Comparison of ENCODE assay signal across 8 cellular contexts in the genomic region with DNA sequence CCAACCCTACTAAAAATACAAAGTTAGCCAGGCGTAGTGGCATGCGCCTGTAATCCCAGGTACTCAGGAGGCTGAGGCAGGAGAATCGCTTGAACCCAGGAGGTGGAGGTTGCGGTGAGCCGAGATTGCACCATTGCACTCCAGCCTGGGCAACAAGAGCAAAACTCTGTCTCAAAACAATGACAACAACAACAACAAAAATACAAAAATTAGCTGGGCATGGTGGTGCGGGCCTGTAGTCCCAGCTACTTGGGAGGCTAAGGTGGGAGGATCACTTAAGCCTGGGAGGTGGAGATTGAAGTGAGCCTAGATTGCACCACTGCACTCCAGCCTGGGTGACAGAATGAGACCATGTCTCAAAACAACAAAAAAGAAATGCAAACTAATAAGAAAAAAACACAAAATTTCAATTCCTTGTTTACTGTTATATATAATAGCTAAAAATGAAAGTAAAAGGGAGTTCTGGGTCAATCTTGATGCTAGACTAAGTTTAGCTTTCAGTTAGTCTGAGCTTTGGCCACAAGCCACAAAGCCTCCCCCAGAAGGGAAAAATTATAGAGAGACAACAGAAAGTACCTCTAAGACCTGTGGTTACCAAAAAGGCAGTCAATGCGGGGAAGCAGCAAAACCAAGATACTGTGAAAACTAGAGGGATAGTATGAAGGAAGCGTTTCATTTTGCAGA.
DNase-seq lines count a peak whose midpoint lies in the region; ATAC-seq, FAIRE-seq and TF ChIP-seq lines count a peak whose summit lies in the region.
"Not testable (repeated sequence)": the region's sequence is repeated elsewhere in the genome, so short reads cannot be mapped to it uniquely, and the experiment has no call there.

No MANE protein-coding gene starts in this region.

- H3K79me2 ChIP-seq in OCI-LY3 (ENCODE audit: low read length); H1 (ENCODE audit: control insufficient read depth in 1 of 2, insufficient read depth in 2 of 2, low read length in 2 of 2): not testable (repeated sequence)

- H4K8ac ChIP-seq in H1 (ENCODE audit: extremely low read depth, insufficient read depth, low read length) = not testable (repeated sequence)

- TF ChIP-seq CTCF in GM10266 (IDR thresholded peaks at IDR 0.05; ENCODE audit: control insufficient read depth, insufficient read depth, low read depth, missing control alignments); OCI-LY3 (IDR thresholded peaks at IDR 0.05; ENCODE audit: low read depth, low read length); H1 (IDR thresholded peaks at IDR 0.05; ENCODE audit: control extremely low read depth in 1 of 3, insufficient read depth in 1 of 3, low read depth in 1 of 3, low read length in 3 of 3): not testable (repeated sequence)

- ATAC-seq in GM19372 (IDR thresholded peaks at IDR 0.05; ENCODE audit: low read depth, unreplicated experiment) = peak; percentile 94
- peak; percentile 89 for ATAC-seq in HG02623 (IDR thresholded peaks at IDR 0.05; ENCODE audit: unreplicated experiment)
- peak; percentile 90 for ATAC-seq in HG03432 (IDR thresholded peaks at IDR 0.05; ENCODE audit: unreplicated experiment)

- H3K36me3 ChIP-seq in OCI-LY3 (replicated peaks; ENCODE audit: low read depth, low read length); H1 (ENCODE audit: control insufficient read depth in 2 of 4, insufficient read depth in 4 of 4, low read length in 3 of 4): not testable (repeated sequence)

- H2AFZ ChIP-seq in OCI-LY3 (ENCODE audit: low read depth, low read length) (peak overlapping the region; percentile 74), H1 (ENCODE audit: low read length) (peak overlapping the region; percentile 76; the same call in 1 of the 2 replicates)

- H3K9me3 ChIP-seq in OCI-LY3 (ENCODE audit: insufficient read depth, low read length); H1 (ENCODE audit: insufficient read depth in 2 of 2, low read depth in 1 of 2, low read length in 1 of 2): not testable (repeated sequence)

- H2BK12ac ChIP-seq in H1 (ENCODE audit: low read depth, low read length) = not testable (repeated sequence)

- not testable (repeated sequence) for H3K4ac ChIP-seq in H1 (replicated peaks; ENCODE audit: insufficient read length, low read depth, low read length)

- not testable (repeated sequence) for H3K14ac ChIP-seq in H1 (ENCODE audit: insufficient read length)

- 82% methylated on average over 8 of the region's 8 CpGs; no CpG with 5 or more reads in 1 of the 2 experiments for WGBS in H1 (ENCODE audit: extremely low coverage in 1 of 2, insufficient coverage in 1 of 2, insufficient read length in 1 of 2, insufficient replicate concordance in 2 of 2, low coverage in 1 of 2, low lambda C conversion rate in 2 of 2, missing lambda C conversion rate in 1 of 2), 2 experiments

- not testable (repeated sequence) for H3K27me3 ChIP-seq in OCI-LY3 (ENCODE audit: low read depth, low read length); H1 (replicated peaks in 1 of 4; ENCODE audit: control insufficient read depth in 3 of 4, extremely low read depth in 1 of 4, insufficient read depth in 3 of 4, low read length in 3 of 4)

- H3K56ac ChIP-seq in H1 (replicated peaks; ENCODE audit: insufficient read length, low read depth, low read length) = not testable (repeated sequence)

- FAIRE-seq in H1 (lab: Jason Lieb, UNC) = not testable (repeated sequence)

- POLR2A ChIA-PET in H1 (lab: Charles Lee; ENCODE audit: partially characterized antibody) = interaction anchor here (1.6 to 4.2 kb wide), 2 partner anchors 13 to 23 kb away, joined by 8 to 15 read pairs; no protein-coding TSS in a partner anchor

- H3K23ac ChIP-seq in H1 (ENCODE audit: insufficient read length) = not testable (repeated sequence)

- H2BK20ac ChIP-seq in H1 (ENCODE audit: low read length) = not testable (repeated sequence)

- H2BK15ac ChIP-seq in H1 (ENCODE audit: low read length) = not testable (repeated sequence)

- not testable (repeated sequence) for H4K91ac ChIP-seq in H1 (replicated peaks; ENCODE audit: insufficient read length, low read length)

- 0 out of 2 replicates have a peak overlapping the region, but pooled peaks have one; percentile 25 for H3K4me3 ChIP-seq in OCI-LY3 (ENCODE audit: low read length)
- not testable (repeated sequence) for H3K4me3 ChIP-seq in H1 (ENCODE audit: extremely low read depth in 1 of 4, insufficient read depth in 2 of 4, low read depth in 3 of 4, low read length in 4 of 4)

- not testable (repeated sequence) for TF ChIP-seq POLR2A in H1 (IDR thresholded peaks at IDR 0.05; ENCODE audit: control extremely low read depth in 1 of 2, low read depth in 2 of 2, low read length in 2 of 2)

- H3K9ac ChIP-seq in OCI-LY3 (ENCODE audit: low read length); H1 (replicated peaks in 1 of 4; ENCODE audit: extremely low read depth in 1 of 4, low read depth in 3 of 4, low read length in 3 of 4): not testable (repeated sequence)

- H4K20me1 ChIP-seq in OCI-LY3 (ENCODE audit: insufficient read depth, low read length); H1 (replicated peaks in 1 of 2; ENCODE audit: control insufficient read depth in 1 of 2, insufficient read depth in 2 of 2, low read length in 2 of 2): not testable (repeated sequence)

- H3K23me2 ChIP-seq in H1 (ENCODE audit: low read depth, low read length) = not testable (repeated sequence)

- not testable (repeated sequence) for TF ChIP-seq EP300 in H1 (IDR thresholded peaks at IDR 0.05; ENCODE audit: borderline replicate concordance in 1 of 2, low read depth in 2 of 2, low read length in 2 of 2)

- H3K79me1 ChIP-seq in H1 (ENCODE audit: low read depth, low read length) = not testable (repeated sequence)

- not testable (repeated sequence) for H3K18ac ChIP-seq in H1 (ENCODE audit: extremely low read depth, low read length)

- peak overlapping the region; percentile 60 for H3K4me2 ChIP-seq in OCI-LY3 (ENCODE audit: low read length)
- H3K4me2 ChIP-seq in H1 (ENCODE audit: insufficient read depth in 1 of 2, low read depth in 2 of 2, low read length in 2 of 2) = not testable (repeated sequence)

- not testable (repeated sequence) for TF ChIP-seq RAD21 in H1 (IDR thresholded peaks at IDR 0.05 in 1 of 2, conservative IDR thresholded peaks at IDR 0.05 in 1 of 2; ENCODE audit: low read depth in 2 of 2, low read length in 2 of 2)

- CTCF ChIA-PET in H1 (lab: Charles Lee; ENCODE audit: partially characterized antibody) = interaction anchor here (0.9 to 1.1 kb wide), 4 partner anchors 22 to 275 kb away, joined by 3 read pairs; no protein-coding TSS in a partner anchor

- H3K4me1 ChIP-seq in OCI-LY3 (ENCODE audit: low read length); H1 (replicated peaks in 1 of 4; ENCODE audit: control insufficient read depth in 3 of 4, insufficient read depth in 4 of 4, low read length in 3 of 4): not testable (repeated sequence)

- not testable (repeated sequence) for H2AK5ac ChIP-seq in H1 (ENCODE audit: low read depth, low read length)

- H3K27ac ChIP-seq in OCI-LY3 (ENCODE audit: low read length); H1 (ENCODE audit: low read depth, low read length): not testable (repeated sequence)

- H4K5ac ChIP-seq in H1 (ENCODE audit: insufficient read length, low read depth, low read length) = not testable (repeated sequence)

- not testable (repeated sequence) for H2BK120ac ChIP-seq in H1 (replicated peaks; ENCODE audit: low read depth, low read length)

- not testable (repeated sequence) for H2BK5ac ChIP-seq in H1 (ENCODE audit: low read depth, low read length)

- peak; percentile 71 for DNase-seq in GM10266 (ENCODE audit: extremely low spot score)
- DNase-seq in activated CD8-positive, alpha-beta memory T cell treated with anti-CD3 and anti-CD28 coated beads for 24 hours = peak; percentile 62
- DNase-seq in H1 (ENCODE audit: low read depth in 1 of 2, low spot score in 2 of 2) = not testable (repeated sequence)
- DNase-seq in stimulated activated CD8-positive, alpha-beta memory T cell treated with anti-CD3 and anti-CD28 coated beads, Interleukin-2, amount 100 ng/mL, for 48 hours (ENCODE audit: low read depth in 2 of 2) = peak; percentile 9 to 30
